In the genomic region with DNA sequence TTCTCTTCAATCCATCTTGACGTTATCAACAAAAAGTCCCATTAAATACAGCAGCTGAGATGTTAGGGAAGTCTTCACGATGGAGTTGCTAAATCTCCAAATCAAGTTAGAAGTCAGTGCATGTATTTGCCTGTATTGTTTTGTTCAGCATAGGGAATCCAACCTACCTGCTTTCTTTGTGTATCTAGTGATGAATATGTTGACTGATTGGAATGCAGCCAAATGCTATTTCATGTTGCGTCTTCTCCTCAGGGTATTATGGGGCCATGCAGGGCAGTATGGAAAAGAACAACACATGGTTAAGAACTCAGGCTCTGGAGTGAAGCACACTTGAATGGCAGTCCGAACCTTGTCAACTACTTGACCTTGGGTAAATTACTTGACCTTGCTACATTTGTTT, we compare ENCODE assay signal across 19 cellular contexts.
A peak's percentile ranks its signal among the peaks of the same experiment; 100 is the strongest.
DNase-seq lines count a peak whose midpoint lies in the region; TF ChIP-seq lines count a peak whose summit lies in the region.
"Had no signal": no experiment of that assay in that cellular context is flagged by ENCODE, and none has a peak within 500 bp of the region (broad histone marks: within the 10 kb centered on the region; RNA-seq: fewer than 3 reads in every experiment).

No MANE protein-coding gene starts in this region.

- H3K27me3 ChIP-seq in sigmoid colon (no peaks in the 10 kb centered on the region), thyroid gland (no peaks in the 10 kb centered on the region)
- H3K27me3 ChIP-seq: neutrophil, tibial nerve had no signal

- H3K4me3 ChIP-seq in sigmoid colon (no peak overlapping the region), thyroid gland (replicated peaks in 1 of 3) (no peak overlapping the region)
- H3K4me3 ChIP-seq: coronary artery, mucosa of descending colon, SK-N-MC, tibial nerve had no signal

- H3K27ac ChIP-seq in sigmoid colon (no peak overlapping the region), thyroid gland (no peak overlapping the region)
- H3K27ac ChIP-seq: coronary artery, neutrophil, SK-N-MC, tibial nerve had no signal

- intact Hi-C loops in sigmoid colon (cut with DNase I) = no loop called here
- intact Hi-C loops in thyroid gland (cut with DNase I) = no loop called here

- 20 to 74% methylated on average over 4 of the region's 4 CpGs for WGBS in sigmoid colon, 2 donors
- WGBS in thyroid gland, 2 donors = 58 to 74% methylated on average over 4 of the region's 4 CpGs

- TF ChIP-seq POLR2A in sigmoid colon (IDR thresholded peaks at IDR 0.05) = no peak
- no peak for TF ChIP-seq POLR2A in thyroid gland (IDR thresholded peaks at IDR 0.05)

- no peaks in the 10 kb centered on the region for H3K36me3 ChIP-seq in sigmoid colon
- no peaks in the 10 kb centered on the region for H3K36me3 ChIP-seq in thyroid gland
- H3K36me3 ChIP-seq: neutrophil, tibial nerve had no signal

- no peak for TF ChIP-seq CTCF in sigmoid colon (IDR thresholded peaks at IDR 0.05)
- no peak for TF ChIP-seq CTCF in thyroid gland (IDR thresholded peaks at IDR 0.05)

- no peaks in the 10 kb centered on the region for H3K4me1 ChIP-seq in sigmoid colon
- no peaks in the 10 kb centered on the region for H3K4me1 ChIP-seq in thyroid gland
- H3K4me1 ChIP-seq: tibial nerve had no signal

- H3K9me3 ChIP-seq in sigmoid colon = no peaks in the 10 kb centered on the region
- H3K9me3 ChIP-seq in thyroid gland = no peaks in the 10 kb centered on the region
- H3K9me3 ChIP-seq: neutrophil had no signal

- TF ChIP-seq EP300 in sigmoid colon (IDR thresholded peaks at IDR 0.05) = no peak

- DNase-seq in DMS153 (lab: John Stamatoyannopoulos, UW) (peak; percentile 93), NCI-H128 (lab: John Stamatoyannopoulos, UW; ENCODE audit: unreplicated experiment) (peak; percentile 45), NCI-H510A (lab: John Stamatoyannopoulos, UW) (peak; percentile 70), SHP77 treated with DMSO at 0.1 percent for 48 hours (lab: John Stamatoyannopoulos, UW) (peak; percentile 60), GM19238 (ENCODE audit: insufficient read length, low spot score) (no peak), mesenteric fat pad (ENCODE audit: low spot score) (no peak), sigmoid colon (no peak), thyroid gland (no peak)
- DNase-seq: EL; foreskin melanocyte; GOT3; left cardiac atrium; mucosa of descending colon; stimulated activated naive CD4-positive, alpha-beta T cell; T1000 had no signal

Comparison
In these comparisons a context has a peak if more than half of its experiments do, and no peak if none do; other contexts are left out.
1. DNase-seq: peak in DMS153 (single experiment), NCI-H128 (single experiment), NCI-H510A (single experiment) and SHP77 treated with DMSO at 0.1 percent for 48 hours (single experiment); none in GM19238 (single experiment), mesenteric fat pad (single experiment), sigmoid colon (single experiment) and thyroid gland (0 of 2).